Comparison of ENCODE assay signal across 8 cellular contexts in genomic region chr13:113837554-113838355, GRCh38.
DNase-seq lines count a peak whose midpoint lies in the region; TF ChIP-seq lines count a peak whose summit lies in the region.

No MANE protein-coding gene starts in this region.

- H3K27ac ChIP-seq in brain microvascular endothelial cell (peak overlapping the region; percentile 98), iPS-20b (ENCODE audit: low read length) (peak overlapping the region; percentile 48), skin epidermis (peak overlapping the region in 20 of 21 experiments; percentile 42 to 91 (median 78))

- H3K27me3 ChIP-seq in brain microvascular endothelial cell (replicated peaks) (no peaks in the 10 kb centered on the region), iPS-20b (ENCODE audit: insufficient read depth, low read length) (no peaks in the 10 kb centered on the region)

- peaks cover 4% of the 10 kb centered on the region; the same call in 1 of the 2 replicates for H3K4me1 ChIP-seq in iPS-20b (ENCODE audit: insufficient read depth, low read length)

- peak overlapping the region; percentile 29; the same call in 1 of the 2 replicates for H3K9ac ChIP-seq in iPS-20b (ENCODE audit: low read depth, low read length)

- TF ChIP-seq CTCF in NB4 (IDR thresholded peaks at IDR 0.05; ENCODE audit: low read depth, low read length) (no peak), brain microvascular endothelial cell (IDR thresholded peaks at IDR 0.05; ENCODE audit: low read depth, low read length, missing control alignments) (no peak)

- DNase-seq in DMS79 (lab: John Stamatoyannopoulos, UW), result peak; percentile 96
- DNase-seq in NB4 (ENCODE audit: low read depth), result peak; percentile 87
- DNase-seq in brain microvascular endothelial cell, result peak; percentile 96
- no peak for DNase-seq in NCI-H2029 treated with DMSO at 0.1 percent for 48 hours (lab: John Stamatoyannopoulos, UW)
- no peak for DNase-seq in KBM-7
- no peak for DNase-seq in stimulated activated CD4-positive, alpha-beta T cell treated with anti-CD3 and anti-CD28 coated beads, Interleukin-4, amount 100 ng/mL, for 4 hours

- in situ Hi-C loops in brain microvascular endothelial cell (cut with HindIII; ENCODE audit: low pct_ligation_motif_present, low sequenced_read_pairs), result no loop called here
- in situ Hi-C loops in KBM-7 (cut with MboI; ENCODE audit: low pct_unique_long_range_greater_than_20kb, low sequenced_read_pairs), result no loop called here

- H3K9me3 ChIP-seq in iPS-20b (ENCODE audit: insufficient read depth, low read depth, low read length), result no peaks in the 10 kb centered on the region

- H3K36me3 ChIP-seq in brain microvascular endothelial cell (replicated peaks) (no peaks in the 10 kb centered on the region), iPS-20b (ENCODE audit: insufficient read depth, low read depth, low read length) (peaks cover 9% of the 10 kb centered on the region; the same call in 1 of the 2 replicates)

- no peak for TF ChIP-seq POLR2A in NB4 (IDR thresholded peaks at IDR 0.05; ENCODE audit: extremely low read depth, insufficient read length)

- H3K4me3 ChIP-seq in NB4 (ENCODE audit: low read depth, low read length), result no peak overlapping the region
- H3K4me3 ChIP-seq in brain microvascular endothelial cell (ENCODE audit: low read depth, low read length), result peak overlapping the region; percentile 35
- no peak overlapping the region for H3K4me3 ChIP-seq in iPS-20b (ENCODE audit: low read length)
- H3K4me3 ChIP-seq in skin epidermis, result peak overlapping the region in 4 of 7 experiments; percentile 1 to 40 (median 8)

Comparison
In these comparisons a context has a peak if more than half of its experiments do, and no peak if none do; other contexts are left out.
1. DNase-seq: peak in DMS79 (single experiment), NB4 (single experiment) and brain microvascular endothelial cell (single experiment); none in NCI-H2029 treated with DMSO at 0.1 percent for 48 hours (single experiment), KBM-7 (single experiment) and stimulated activated CD4-positive, alpha-beta T cell treated with anti-CD3 and anti-CD28 coated beads, Interleukin-4, amount 100 ng/mL, for 4 hours (0 of 2).
2. H3K4me3 ChIP-seq: peak in brain microvascular endothelial cell (single experiment) and skin epidermis (4 of 7); none in NB4 (single experiment) and iPS-20b (single experiment).
3. H3K27ac ChIP-seq: peak in every context shown above with its lines; median percentile 98 in brain microvascular endothelial cell; 78 in skin epidermis; 48 in iPS-20b.